8 cellular contexts compared by ENCODE assay signal in genomic region chr4:71009796-71010588, GRCh38. TPM values are rescaled to one million over a fixed set of nuclear protein-coding genes. Genes with fewer than 3 reads are reported as not detected.
DNase-seq lines count a peak whose midpoint lies in the region; ATAC-seq and TF ChIP-seq lines count a peak whose summit lies in the region.

No MANE protein-coding gene starts in this region.

- H3K4me1 Mint-ChIP-seq in activated CD8-positive, alpha-beta T cell treated with anti-CD3 and anti-CD28 coated beads for 36 hours (ENCODE audit: low read depth): peaks cover 42% of the 10 kb centered on the region
- H3K4me1 Mint-ChIP-seq in glutamatergic neuron (ENCODE audit: low read depth, unreplicated experiment): peaks cover 11% of the 10 kb centered on the region

- no peak overlapping the region for H3K4me3 Mint-ChIP-seq in activated CD8-positive, alpha-beta T cell treated with anti-CD3 and anti-CD28 coated beads for 36 hours
- H3K4me3 Mint-ChIP-seq in glutamatergic neuron (ENCODE audit: unreplicated experiment): no peak overlapping the region

- H3K27me3 Mint-ChIP-seq in activated CD8-positive, alpha-beta T cell treated with anti-CD3 and anti-CD28 coated beads for 36 hours: no peaks in the 10 kb centered on the region
- H3K27me3 Mint-ChIP-seq in glutamatergic neuron (ENCODE audit: unreplicated experiment): peaks cover 1% of the 10 kb centered on the region

- H3K9me3 Mint-ChIP-seq in activated CD8-positive, alpha-beta T cell treated with anti-CD3 and anti-CD28 coated beads for 36 hours: no peaks in the 10 kb centered on the region
- peaks cover 7% of the 10 kb centered on the region for H3K9me3 Mint-ChIP-seq in glutamatergic neuron (ENCODE audit: unreplicated experiment)

- H3K4me1 ChIP-seq in spleen: peaks cover 12 to 64% (median 39%) of the 10 kb centered on the region in 6 donors

- no peaks in the 10 kb centered on the region for H3K27me3 ChIP-seq in spleen (replicated peaks in 1 of 7)

- no peaks in the 10 kb centered on the region for H3K9me3 ChIP-seq in spleen

- ATAC-seq in GM21360 (IDR thresholded peaks at IDR 0.05; ENCODE audit: unreplicated experiment): peak; percentile 50
- peak; percentile 46 for ATAC-seq in activated CD8-positive, alpha-beta T cell treated with anti-CD3 and anti-CD28 coated beads for 36 hours

- no peak overlapping the region for H3K4me3 ChIP-seq in LNCaP clone FGC (ENCODE audit: low read depth, low read length)
- H3K4me3 ChIP-seq in spleen: no peak overlapping the region

- intact Hi-C loops in activated CD8-positive, alpha-beta T cell treated with anti-CD3 and anti-CD28 coated beads for 36 hours (cut with micrococcal nuclease): no loop called here
- intact Hi-C loops in spleen (cut with DNase I; ENCODE audit: low total_unique reads): loop anchor here (10.0 kb wide), 1 partner anchor 165 kb away; no protein-coding TSS in a partner anchor

- peak overlapping the region in 2 of 8 donors; percentile 12 to 14 for H3K27ac ChIP-seq in spleen

- WGBS in spleen, 5 donors: 5 to 10% (median 6%) methylated on average over 3 of the region's 3 CpGs

- TF ChIP-seq CTCF in LNCaP clone FGC (IDR thresholded peaks at IDR 0.05; ENCODE audit: control insufficient read depth, extremely low read depth, insufficient read depth) (peak; percentile 53), glutamatergic neuron (IDR thresholded peaks at IDR 0.05; ENCODE audit: partially characterized antibody, unreplicated experiment) (peak; percentile 92), spleen (IDR thresholded peaks at IDR 0.05 in 8 of 11, conservative IDR thresholded peaks at IDR 0.05 in 3 of 11) (peak; percentile 45 to 79 (median 69))
- TF ChIP-seq CTCF in activated CD8-positive, alpha-beta T cell treated with anti-CD3 and anti-CD28 coated beads for 36 hours (IDR thresholded peaks at IDR 0.05): peak; percentile 80

- TF ChIP-seq POLR2A in spleen (IDR thresholded peaks at IDR 0.05): no peak

- CTCF ChIA-PET in activated CD8-positive, alpha-beta T cell treated with anti-CD3 and anti-CD28 coated beads for 36 hours (lab: Charles Lee): interaction anchor here (0.7 to 5.4 kb wide), 15 partner anchors 9 to 394 kb away, joined by 3 to 59 read pairs (median 4); partner anchors contain the start of genes DCK, MOB1B and UTP3

- POLR2A ChIA-PET in activated CD8-positive, alpha-beta T cell treated with anti-CD3 and anti-CD28 coated beads for 36 hours (lab: Charles Lee): interaction anchor here (0.6 to 1.9 kb wide), 3 partner anchors 9 to 320 kb away, joined by 3 to 9 read pairs (median 3); partner anchors contain the start of gene DCK

- peak overlapping the region; percentile 80 for H3K27ac Mint-ChIP-seq in activated CD8-positive, alpha-beta T cell treated with anti-CD3 and anti-CD28 coated beads for 36 hours
- no peak overlapping the region for H3K27ac Mint-ChIP-seq in glutamatergic neuron (ENCODE audit: unreplicated experiment)

- DNase-seq in NCI-H1694 (lab: John Stamatoyannopoulos, UW) (peak; percentile 62), NCI-H1694 treated with DMSO at 0.1 percent for 48 hours (lab: John Stamatoyannopoulos, UW) (no peak), LNCaP clone FGC (ENCODE audit: low read depth) (peak; percentile 32), glutamatergic neuron (no peak), spleen (no peak), medulla oblongata (ENCODE audit: extremely low spot score) (no peak)
- DNase-seq in activated CD8-positive, alpha-beta T cell treated with anti-CD3 and anti-CD28 coated beads for 36 hours: no peak

- peaks cover 0 to 31% (median 2%) of the 10 kb centered on the region in 6 donors for H3K36me3 ChIP-seq in spleen

- H3K36me3 Mint-ChIP-seq in activated CD8-positive, alpha-beta T cell treated with anti-CD3 and anti-CD28 coated beads for 36 hours (ENCODE audit: low read depth): peaks cover 25% of the 10 kb centered on the region
- H3K36me3 Mint-ChIP-seq in glutamatergic neuron (ENCODE audit: unreplicated experiment): peaks cover 9% of the 10 kb centered on the region

RNA-seq across cellular contexts. Expression of gene DCK, which starts 16.5 kb away (rescaled TPM):
- total RNA-seq in activated CD8-positive, alpha-beta T cell treated with anti-CD3 and anti-CD28 coated beads for 36 hours: 10 to 100 TPM; 33.6 to 37.2 TPM
- total RNA-seq in glutamatergic neuron (ENCODE audit: unreplicated experiment) (10.8 TPM), spleen (10 to 100 TPM; 25.4 to 45.5 (median 34.7) TPM)
- 10 to 100 TPM; 19.3 to 40.7 (median 35.9) TPM for polyA plus RNA-seq in spleen

Comparison
In these comparisons a context has a peak if more than half of its experiments do, and no peak if none do; other contexts are left out.
1. DNase-seq: peak in NCI-H1694 (single experiment) and LNCaP clone FGC (single experiment); none in NCI-H1694 treated with DMSO at 0.1 percent for 48 hours (single experiment), activated CD8-positive, alpha-beta T cell treated with anti-CD3 and anti-CD28 coated beads for 36 hours (single experiment), glutamatergic neuron (single experiment), spleen (single experiment) and medulla oblongata (single experiment).
2. Peak in every context shown above with its lines, with median percentiles within 50 percentile points of each other: CTCF ChIP-seq.